26 cellular contexts compared by ENCODE assay signal in the genomic region with DNA sequence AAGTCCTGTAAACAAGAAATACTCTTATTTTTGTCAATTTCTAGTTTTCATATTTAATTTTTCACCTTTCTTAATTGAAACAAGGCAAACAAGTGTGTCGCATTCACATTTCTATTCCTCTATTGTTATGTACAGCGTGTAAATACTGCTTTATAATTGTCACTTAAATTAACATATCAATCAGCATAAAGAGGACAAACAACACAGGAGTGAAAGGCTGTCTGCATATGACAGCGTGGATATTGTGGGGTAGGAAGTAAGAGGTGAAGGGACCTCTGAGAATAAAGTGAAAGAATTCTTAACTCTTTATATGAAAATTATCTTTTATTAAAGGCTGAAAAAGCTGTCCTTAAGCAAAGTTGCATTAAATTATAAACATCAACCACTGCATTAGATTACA.
"Had no signal": no experiment of that assay in that cellular context is flagged by ENCODE, and none has a peak within 500 bp of the region (broad histone marks: within the 10 kb centered on the region; RNA-seq: fewer than 3 reads in every experiment).

No MANE protein-coding gene starts in this region.

- DNase-seq: activated CD4-positive, alpha-beta T cell treated with anti-CD3 and anti-CD28 coated beads for 48 hours; activated CD4-positive, alpha-beta T cell treated with anti-CD3 and anti-CD28 coated beads, Interleukin-2, amount 50 U/mL, for 4 hours; activated CD4-positive, CD25-positive, alpha-beta regulatory T cell treated with anti-CD3 and anti-CD28 coated beads, Interleukin-2, amount 50 U/mL, for 72 hours; activated CD8-positive, alpha-beta memory T cell treated with anti-CD3 and anti-CD28 coated beads, Interleukin-2, amount 50 U/mL, for 48 hours; activated CD8-positive, alpha-beta T cell treated with anti-CD3 and anti-CD28 coated beads, Interleukin-2, amount 10 ng/mL, durations not matched to agents 7 days and 5 days; activated naive CD4-positive, alpha-beta T cell; activated T-cell treated with anti-CD3 and anti-CD28 coated beads, Interleukin-2, amount 50 U/mL, for 1 hour; aorta; central memory CD4-positive, alpha-beta T cell; MG63; MV-4-11; NCI-H1092 treated with DMSO at 0.1 percent for 48 hours; NCI-H1417 treated with DMSO at 0.1 percent for 48 hours; NCI-H1694; NCI-H2029 treated with DMSO at 0.1 percent for 48 hours; NCI-H345; NCI-H510A; NCI-H526 treated with DMSO at 0.1 percent for 48 hours; NCI-H82; Peyer's patch; Right ventricle myocardium superior; SJCRH30; SK-N-SH; T-helper 1 cell had no signal

- H3K4me3 Mint-ChIP-seq: activated CD8-positive, alpha-beta T cell treated with anti-CD3 and anti-CD28 coated beads, Interleukin-2, amount 10 ng/mL, durations not matched to agents 7 days and 5 days; activated naive CD4-positive, alpha-beta T cell treated with anti-CD3 and anti-CD28 coated beads, Interleukin-2, amount 50 U/mL, for 24 hours had no signal

- H3K27me3 ChIP-seq: MG63, Peyer's patch had no signal

- H3K4me1 Mint-ChIP-seq: activated naive CD4-positive, alpha-beta T cell treated with anti-CD3 and anti-CD28 coated beads, Interleukin-2, amount 50 U/mL, for 24 hours had no signal

- H3K4me3 ChIP-seq: MG63, Peyer's patch, SJCRH30 had no signal

- H3K4me1 ChIP-seq: Peyer's patch, SJCRH30 had no signal

- H3K36me3 Mint-ChIP-seq: activated naive CD4-positive, alpha-beta T cell treated with anti-CD3 and anti-CD28 coated beads, Interleukin-2, amount 50 U/mL, for 24 hours had no signal

- H3K36me3 ChIP-seq: MG63, Peyer's patch, SJCRH30 had no signal

- H3K9ac ChIP-seq: SK-N-SH had no signal

- H3K27ac Mint-ChIP-seq: activated CD8-positive, alpha-beta T cell treated with anti-CD3 and anti-CD28 coated beads, Interleukin-2, amount 10 ng/mL, durations not matched to agents 7 days and 5 days; activated naive CD4-positive, alpha-beta T cell treated with anti-CD3 and anti-CD28 coated beads, Interleukin-2, amount 50 U/mL, for 24 hours had no signal

- ATAC-seq: activated CD8-positive, alpha-beta T cell treated with anti-CD3 and anti-CD28 coated beads, Interleukin-2, amount 10 ng/mL, durations not matched to agents 7 days and 5 days had no signal

- H3K9me3 ChIP-seq: MG63, Peyer's patch, SJCRH30 had no signal

- H3K27ac ChIP-seq: Peyer's patch, RWPE1, SJCRH30 had no signal

- H3K27me3 Mint-ChIP-seq: activated naive CD4-positive, alpha-beta T cell treated with anti-CD3 and anti-CD28 coated beads, Interleukin-2, amount 50 U/mL, for 24 hours had no signal

- H3K9me3 Mint-ChIP-seq: activated naive CD4-positive, alpha-beta T cell treated with anti-CD3 and anti-CD28 coated beads, Interleukin-2, amount 50 U/mL, for 24 hours had no signal
